In the genomic region with DNA sequence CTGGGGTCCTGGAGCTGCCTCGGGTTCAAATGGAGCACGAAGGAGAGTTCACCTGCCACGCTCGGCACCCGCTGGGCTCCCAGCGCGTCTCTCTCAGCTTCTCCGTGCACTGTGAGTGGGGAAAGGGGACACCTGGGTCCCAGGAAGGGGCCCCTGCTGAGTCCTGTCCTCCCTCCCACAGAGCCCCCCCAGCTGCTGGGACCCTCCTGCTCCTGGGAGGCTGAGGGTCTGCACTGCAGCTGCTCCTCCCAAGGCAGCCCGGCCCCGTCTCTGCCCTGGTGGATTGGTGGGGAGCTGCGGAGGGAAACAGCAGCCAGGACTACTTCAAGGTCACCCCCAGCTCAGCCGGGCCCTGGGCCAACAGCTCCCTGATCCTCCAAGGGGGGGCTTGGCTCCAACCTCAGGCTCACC, we compare ENCODE assay signal across 32 cellular contexts. TPM values are rescaled to one million over a fixed set of nuclear protein-coding genes. Genes with fewer than 3 reads are reported as not detected.
"Had no signal": no experiment of that assay in that cellular context is flagged by ENCODE, and none has a peak within 500 bp of the region (broad histone marks: within the 10 kb centered on the region; RNA-seq: fewer than 3 reads in every experiment).

No MANE protein-coding gene starts in this region.

- H3K9me3 Mint-ChIP-seq: activated naive CD4-positive, alpha-beta T cell treated with anti-CD3 and anti-CD28 coated beads for 36 hours; natural killer cell; neural progenitor cell; stimulated activated effector memory CD8-positive, alpha-beta T cell treated with anti-CD3 and anti-CD28 coated beads, Interleukin-12 subunit alpha, Interleukin-12 subunit beta, amount 100 ng/mL, for 72 hours; stimulated activated naive CD8-positive, alpha-beta T cell treated with anti-CD3 and anti-CD28 coated beads, Interleukin-15, Interleukin-2, amounts not matched to agents 100 ng/mL and 50 ng/mL, for 24 hours; T-helper 2 cell treated with Interferon-gamma antibody and Interleukin-4, amounts not matched to agents 5 μg/mL and 100 μg/mL, for 36 hours had no signal

- H3K4me1 ChIP-seq: breast epithelium, colonic mucosa, neural progenitor cell, tibial artery, upper lobe of right lung had no signal

- H3K4me3 ChIP-seq: breast epithelium, colonic mucosa, esophagus squamous epithelium, heart right ventricle, lung, neural progenitor cell, sigmoid colon, tibial artery, upper lobe of right lung had no signal

- DNase-seq: activated CD4-positive, alpha-beta T cell treated with anti-CD3 and anti-CD28 coated beads for 4 hours; activated CD4-positive, alpha-beta T cell treated with anti-CD3 and anti-CD28 coated beads, Interleukin-2, amount 50 U/mL, for 4 hours; activated effector memory CD4-positive, alpha-beta T cell treated with anti-CD3 and anti-CD28 coated beads, Interleukin-2, amount 50 U/mL, for 16 hours; activated naive CD4-positive, alpha-beta T cell treated with anti-CD3 and anti-CD28 coated beads for 36 hours; activated T-cell treated with anti-CD3 and anti-CD28 coated beads for 4 hours; amygdala; cerebellar nuclear complex; colonic mucosa; effector CD8-positive, alpha-beta T cell; esophagus squamous epithelium; foreskin melanocyte; heart right ventricle; kidney glomerular epithelial cell; mesendoderm; natural killer cell; retina; sigmoid colon; small intestine; stimulated activated CD4-positive, alpha-beta T cell treated with anti-CD3 and anti-CD28 coated beads, Interleukin-4, amount 100 ng/mL, for 24 hours; substantia nigra; T-helper 1 cell; tibial artery; upper lobe of right lung had no signal

- H3K27ac Mint-ChIP-seq: activated naive CD4-positive, alpha-beta T cell treated with anti-CD3 and anti-CD28 coated beads for 36 hours; natural killer cell; neural progenitor cell; progenitor cell of endocrine pancreas; stimulated activated naive CD8-positive, alpha-beta T cell treated with anti-CD3 and anti-CD28 coated beads, Interleukin-15, Interleukin-2, amounts not matched to agents 100 ng/mL and 50 ng/mL, for 24 hours; T-helper 2 cell treated with Interferon-gamma antibody and Interleukin-4, amounts not matched to agents 5 μg/mL and 100 μg/mL, for 36 hours had no signal

- H3K4me2 ChIP-seq: neural progenitor cell had no signal

- H3K4me1 Mint-ChIP-seq: natural killer cell, neural progenitor cell had no signal

- H3K4me3 Mint-ChIP-seq: activated naive CD4-positive, alpha-beta T cell treated with anti-CD3 and anti-CD28 coated beads for 36 hours; natural killer cell; neural progenitor cell; stimulated activated effector memory CD8-positive, alpha-beta T cell treated with anti-CD3 and anti-CD28 coated beads, Interleukin-12 subunit alpha, Interleukin-12 subunit beta, amount 100 ng/mL, for 72 hours; stimulated activated naive CD8-positive, alpha-beta T cell treated with anti-CD3 and anti-CD28 coated beads, Interleukin-15, Interleukin-2, amounts not matched to agents 100 ng/mL and 50 ng/mL, for 24 hours; T-helper 2 cell treated with Interferon-gamma antibody and Interleukin-4, amounts not matched to agents 5 μg/mL and 100 μg/mL, for 36 hours had no signal

- H3K27me3 ChIP-seq: neural progenitor cell had no signal

- H2AFZ ChIP-seq: neural progenitor cell had no signal

- ATAC-seq: natural killer cell; stimulated activated effector memory CD8-positive, alpha-beta T cell treated with anti-CD3 and anti-CD28 coated beads, Interleukin-12 subunit alpha, Interleukin-12 subunit beta, amount 100 ng/mL, for 72 hours; upper lobe of right lung had no signal

- H3K36me3 ChIP-seq: breast epithelium, colonic mucosa, neural progenitor cell had no signal

- H3K9me3 ChIP-seq: breast epithelium, colonic mucosa, esophagus squamous epithelium, heart right ventricle, sigmoid colon, tibial artery, upper lobe of right lung had no signal

- H3K36me3 Mint-ChIP-seq: natural killer cell had no signal

- H3K27ac ChIP-seq: breast epithelium, colonic mucosa, epithelial cell of prostate, esophagus squamous epithelium, heart right ventricle, neural progenitor cell, sigmoid colon, tibial artery, upper lobe of right lung had no signal

RNA-seq across cellular contexts. Expression of a gene that starts 11.0 kb away (rescaled TPM):
- total RNA-seq: activated naive CD4-positive, alpha-beta T cell treated with anti-CD3 and anti-CD28 coated beads for 36 hours; dermis microvascular lymphatic vessel endothelial cell; progenitor cell of endocrine pancreas had no signal
